Comparison of ENCODE assay signal across 21 cellular contexts in genomic region chr4:38365261-38365660, GRCh38.
DNase-seq lines count a peak whose midpoint lies in the region; ATAC-seq, FAIRE-seq and TF ChIP-seq lines count a peak whose summit lies in the region.
"Had no signal": no experiment of that assay in that cellular context is flagged by ENCODE, and none has a peak within 500 bp of the region (broad histone marks: within the 10 kb centered on the region; RNA-seq: fewer than 3 reads in every experiment).

No MANE protein-coding gene starts in this region.

- no peak for TF ChIP-seq CTCF in LNCaP clone FGC (IDR thresholded peaks at IDR 0.05; ENCODE audit: control insufficient read depth, extremely low read depth, insufficient read depth)
- TF ChIP-seq CTCF in nephron (IDR thresholded peaks at IDR 0.05; ENCODE audit: unreplicated experiment in 3 of 3), result no peak
- TF ChIP-seq CTCF in thoracic aorta (IDR thresholded peaks at IDR 0.05), result no peak
- no peak for TF ChIP-seq CTCF in psoas muscle (IDR thresholded peaks at IDR 0.05)
- TF ChIP-seq CTCF in adrenal gland (IDR thresholded peaks at IDR 0.05), result no peak

- no peaks in the 10 kb centered on the region for H3K36me3 Mint-ChIP-seq in nephron (ENCODE audit: low read depth)

- no peaks in the 10 kb centered on the region for H3K27me3 Mint-ChIP-seq in nephron (ENCODE audit: low read depth)
- H3K27me3 Mint-ChIP-seq: CD4-positive, alpha-beta T cell had no signal

- peaks cover 42% of the 10 kb centered on the region for H3K4me1 Mint-ChIP-seq in nephron

- no peak for FAIRE-seq in small intestine (lab: Jason Lieb, UNC)

- H3K4me3 Mint-ChIP-seq in nephron, result no peak overlapping the region
- H3K4me3 Mint-ChIP-seq: CD4-positive, alpha-beta T cell; H9 had no signal

- peak overlapping the region; percentile 53 to 59 for H3K27ac ChIP-seq in thoracic aorta
- no peak overlapping the region for H3K27ac ChIP-seq in psoas muscle
- no peak overlapping the region for H3K27ac ChIP-seq in adrenal gland
- H3K27ac ChIP-seq in small intestine (ENCODE audit: low read depth in 1 of 2, low read length in 1 of 2), result no peak overlapping the region
- H3K27ac ChIP-seq: 22Rv1, BLaER1, PC-9 had no signal

- intact Hi-C loops in psoas muscle (cut with DNase I) (no loop called here), adrenal gland (cut with DNase I) (no loop called here)

- H3K27ac Mint-ChIP-seq in nephron, result peak overlapping the region in 2 of 3 experiments; percentile 70 to 89
- H3K27ac Mint-ChIP-seq: CD4-positive, alpha-beta T cell had no signal

- no peak for ATAC-seq in thoracic aorta (ENCODE audit: insufficient number of reproducible peaks, low FRiP score, low read depth)
- no peak for ATAC-seq in psoas muscle
- ATAC-seq: GM12878 had no signal

- peak; percentile 10 for DNase-seq in DMS 273 (lab: John Stamatoyannopoulos, UW; ENCODE audit: unreplicated experiment)
- DNase-seq in DMS 273 treated with DMSO at 0.1 percent for 48 hours (lab: John Stamatoyannopoulos, UW), result no peak
- DNase-seq in LNCaP clone FGC (ENCODE audit: low read depth), result peak; percentile 26
- DNase-seq in thoracic aorta (ENCODE audit: low spot score), result no peak
- DNase-seq in psoas muscle, result no peak
- no peak for DNase-seq in adrenal gland
- no peak for DNase-seq in small intestine
- DNase-seq: ACHN; CD4-positive, alpha-beta T cell; DND-41; H9; KG1; NCI-H526 treated with DMSO at 0.1 percent for 48 hours; PC-9; RPMI8226; SIG-M5 had no signal

- H3K4me1 ChIP-seq in thoracic aorta (ENCODE audit: control insufficient read depth in 1 of 2, low read depth in 2 of 2) (peaks cover 20 to 45% of the 10 kb centered on the region in 2 donors), psoas muscle (no peaks in the 10 kb centered on the region), adrenal gland (replicated peaks in 1 of 2) (peaks cover 0 to 16% of the 10 kb centered on the region in 2 donors), small intestine (ENCODE audit: control insufficient read depth in 2 of 2, insufficient read depth in 1 of 2, low read depth in 1 of 2, low read length in 1 of 2) (peaks cover 0 to 2% of the 10 kb centered on the region in 2 donors)
- H3K4me1 ChIP-seq: BLaER1 had no signal

- H3K9me3 Mint-ChIP-seq in nephron, result no peaks in the 10 kb centered on the region
- H3K9me3 Mint-ChIP-seq: CD4-positive, alpha-beta T cell had no signal

- H3K27me3 ChIP-seq in thoracic aorta (replicated peaks; ENCODE audit: insufficient read depth) (no peaks in the 10 kb centered on the region), psoas muscle (ENCODE audit: insufficient read depth in 3 of 3, low read length in 2 of 3) (no peaks in the 10 kb centered on the region), adrenal gland (no peaks in the 10 kb centered on the region), small intestine (ENCODE audit: control insufficient read depth in 2 of 2, insufficient read depth in 2 of 2, low read length in 2 of 2) (no peaks in the 10 kb centered on the region)
- H3K27me3 ChIP-seq: BLaER1 had no signal

- no peaks in the 10 kb centered on the region for H3K9me3 ChIP-seq in thoracic aorta
- no peaks in the 10 kb centered on the region for H3K9me3 ChIP-seq in psoas muscle
- H3K9me3 ChIP-seq in adrenal gland (replicated peaks in 1 of 3), result no peaks in the 10 kb centered on the region
- H3K9me3 ChIP-seq in small intestine (ENCODE audit: control insufficient read depth, low read depth), result no peaks in the 10 kb centered on the region
- H3K9me3 ChIP-seq: BLaER1, SK-N-SH had no signal

- 56 to 82% (median 70%) methylated on average over 1 of the region's 1 CpG for WGBS in psoas muscle, 3 donors
- 72 to 90% (median 82%) methylated on average over 1 of the region's 1 CpG for WGBS in adrenal gland, 4 donors
- WGBS in small intestine, 3 donors, result 28 to 65% (median 47%) methylated on average over 1 of the region's 1 CpG

- H3K36me3 ChIP-seq in thoracic aorta, result no peaks in the 10 kb centered on the region
- no peaks in the 10 kb centered on the region for H3K36me3 ChIP-seq in psoas muscle (ENCODE audit: insufficient read depth in 1 of 2, low read depth in 1 of 2)
- no peaks in the 10 kb centered on the region for H3K36me3 ChIP-seq in adrenal gland (replicated peaks in 1 of 2)
- H3K36me3 ChIP-seq in small intestine (ENCODE audit: control insufficient read depth in 2 of 2, insufficient read depth in 2 of 2, low read length in 2 of 2), result no peaks in the 10 kb centered on the region
- H3K36me3 ChIP-seq: BLaER1 had no signal

- no peak overlapping the region for H3K4me3 ChIP-seq in LNCaP clone FGC (ENCODE audit: low read depth, low read length)
- no peak overlapping the region for H3K4me3 ChIP-seq in thoracic aorta
- no peak overlapping the region for H3K4me3 ChIP-seq in psoas muscle
- H3K4me3 ChIP-seq in adrenal gland, result no peak overlapping the region
- H3K4me3 ChIP-seq in small intestine (ENCODE audit: low read depth in 1 of 2, low read length in 2 of 2), result no peak overlapping the region
- H3K4me3 ChIP-seq: BLaER1, GM12878, PC-9 had no signal

- no peak for TF ChIP-seq POLR2A in adrenal gland (IDR thresholded peaks at IDR 0.05)

Comparison
In these comparisons a context has a peak if more than half of its experiments do, and no peak if none do; other contexts are left out.
1. DNase-seq: peak in DMS 273 (single experiment) and LNCaP clone FGC (single experiment); none in DMS 273 treated with DMSO at 0.1 percent for 48 hours (single experiment), thoracic aorta (single experiment), psoas muscle (0 of 2), adrenal gland (0 of 7) and small intestine (single experiment).
2. H3K27ac ChIP-seq: peak in thoracic aorta (2 of 2); none in psoas muscle (single experiment), adrenal gland (0 of 5) and small intestine (0 of 2).